1 cellular context compared by ENCODE assay signal in the genomic region with DNA sequence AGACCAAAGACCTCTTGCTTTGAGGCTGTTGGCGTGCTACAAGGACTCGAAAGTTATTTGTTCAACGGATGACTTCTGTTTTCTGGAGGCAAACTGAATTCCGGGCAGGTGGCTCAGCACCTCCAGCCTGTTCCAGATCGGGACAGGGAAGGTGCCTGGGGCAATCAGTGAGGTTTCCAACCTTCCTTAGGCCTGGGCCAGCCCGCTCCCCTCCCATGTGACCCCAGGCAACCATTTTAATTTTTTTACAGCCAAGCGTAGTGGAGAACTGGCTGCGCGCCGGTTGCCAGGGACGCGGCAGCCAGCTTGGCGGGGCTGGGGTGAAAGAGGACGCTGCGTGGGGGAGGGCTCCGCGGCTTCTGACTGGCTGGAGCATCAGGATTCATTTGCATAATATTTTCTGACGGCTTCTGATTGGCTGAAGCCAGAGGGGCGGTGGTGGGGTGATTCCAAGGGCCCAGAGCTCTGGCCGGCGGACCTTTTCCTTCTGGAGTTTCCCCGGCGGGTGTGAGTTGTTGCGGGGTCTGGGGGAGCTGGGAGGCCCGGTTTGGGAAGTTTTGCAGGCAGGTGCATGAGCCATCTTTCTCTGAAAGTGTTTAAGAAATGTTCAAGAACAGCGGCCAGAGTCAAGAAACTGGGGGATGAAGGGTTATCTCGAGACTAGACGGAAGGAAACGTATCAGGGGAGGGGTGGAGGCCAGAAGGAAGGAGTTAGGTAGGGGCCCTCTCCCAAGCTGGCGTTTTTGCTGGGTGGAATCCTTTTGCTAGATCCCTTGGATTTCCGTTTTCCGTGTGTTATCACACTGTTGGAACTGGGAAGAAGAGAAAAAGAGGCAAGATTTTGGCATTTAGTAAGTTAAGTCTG.
TF ChIP-seq lines count a peak whose summit lies in the region.

A gene with protein sequence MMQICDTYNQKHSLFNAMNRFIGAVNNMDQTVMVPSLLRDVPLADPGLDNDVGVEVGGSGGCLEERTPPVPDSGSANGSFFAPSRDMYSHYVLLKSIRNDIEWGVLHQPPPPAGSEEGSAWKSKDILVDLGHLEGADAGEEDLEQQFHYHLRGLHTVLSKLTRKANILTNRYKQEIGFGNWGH (plus strand): TSS at position 479 of the 865 bp plus-strand sequence. CDS start 3,488 bp downstream, outside the sequence.

TF ChIP-seq in K562, 482 proteins besides CTCF, POLR2A, EP300 and RAD21 (continues in another document):
- peak; percentile 56; the same call in 1 of the 2 replicates for TF ChIP-seq L3MBTL2 (IDR thresholded peaks at IDR 0.05)
- no peak for TF ChIP-seq FOXK2 (conservative IDR thresholded peaks at IDR 0.05 in 1 of 2, IDR thresholded peaks at IDR 0.05 in 1 of 2; ENCODE audit: low read depth in 2 of 2)
- TF ChIP-seq ZNF146 (CRISPR knock-in tag; IDR thresholded peaks at IDR 0.05; ENCODE audit: unreplicated experiment) = no peak
- TF ChIP-seq DIDO1 (tag; IDR thresholded peaks at IDR 0.05; ENCODE audit: low read depth) = no peak
- TF ChIP-seq ASH1L (IDR thresholded peaks at IDR 0.05; ENCODE audit: borderline replicate concordance, low read depth, partially characterized antibody) = peak; percentile 42
- TF ChIP-seq PTTG1 (tag; IDR thresholded peaks at IDR 0.05; ENCODE audit: low read depth) = no peak
- no peak for TF ChIP-seq TCF7L2 (IDR thresholded peaks at IDR 0.05; ENCODE audit: low read depth, low read length)
- TF ChIP-seq SAP30 (IDR thresholded peaks at IDR 0.05; ENCODE audit: borderline replicate concordance, insufficient read depth, low read depth, low read length, poor library complexity, severe bottlenecking) = no peak
- peak; percentile 82 for TF ChIP-seq ZNF384 (IDR thresholded peaks at IDR 0.05; ENCODE audit: low read depth, low read length)
- 0 out of 2 replicates have a peak, but pooled peaks have one; percentile 18 for TF ChIP-seq ESRRA (IDR thresholded peaks at IDR 0.05; ENCODE audit: borderline replicate concordance, low read depth)
- TF ChIP-seq PTBP1 (IDR thresholded peaks at IDR 0.05; ENCODE audit: low read depth, low read length) = no peak
- TF ChIP-seq HNRNPUL1 (IDR thresholded peaks at IDR 0.05; ENCODE audit: low read length) = no peak
- TF ChIP-seq, protein P1, sequence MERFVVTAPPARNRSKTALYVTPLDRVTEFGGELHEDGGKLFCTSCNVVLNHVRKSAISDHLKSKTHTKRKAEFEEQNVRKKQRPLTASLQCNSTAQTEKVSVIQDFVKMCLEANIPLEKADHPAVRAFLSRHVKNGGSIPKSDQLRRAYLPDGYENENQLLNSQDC (CRISPR knock-in tag; IDR thresholded peaks at IDR 0.05) = peak; percentile 73; the same call in 1 of the 2 replicates
- peak; percentile 2; the same call in 1 of the 2 replicates for TF ChIP-seq NFIX (CRISPR knock-in tag; IDR thresholded peaks at IDR 0.05; ENCODE audit: low read depth)
- TF ChIP-seq, protein P2, sequence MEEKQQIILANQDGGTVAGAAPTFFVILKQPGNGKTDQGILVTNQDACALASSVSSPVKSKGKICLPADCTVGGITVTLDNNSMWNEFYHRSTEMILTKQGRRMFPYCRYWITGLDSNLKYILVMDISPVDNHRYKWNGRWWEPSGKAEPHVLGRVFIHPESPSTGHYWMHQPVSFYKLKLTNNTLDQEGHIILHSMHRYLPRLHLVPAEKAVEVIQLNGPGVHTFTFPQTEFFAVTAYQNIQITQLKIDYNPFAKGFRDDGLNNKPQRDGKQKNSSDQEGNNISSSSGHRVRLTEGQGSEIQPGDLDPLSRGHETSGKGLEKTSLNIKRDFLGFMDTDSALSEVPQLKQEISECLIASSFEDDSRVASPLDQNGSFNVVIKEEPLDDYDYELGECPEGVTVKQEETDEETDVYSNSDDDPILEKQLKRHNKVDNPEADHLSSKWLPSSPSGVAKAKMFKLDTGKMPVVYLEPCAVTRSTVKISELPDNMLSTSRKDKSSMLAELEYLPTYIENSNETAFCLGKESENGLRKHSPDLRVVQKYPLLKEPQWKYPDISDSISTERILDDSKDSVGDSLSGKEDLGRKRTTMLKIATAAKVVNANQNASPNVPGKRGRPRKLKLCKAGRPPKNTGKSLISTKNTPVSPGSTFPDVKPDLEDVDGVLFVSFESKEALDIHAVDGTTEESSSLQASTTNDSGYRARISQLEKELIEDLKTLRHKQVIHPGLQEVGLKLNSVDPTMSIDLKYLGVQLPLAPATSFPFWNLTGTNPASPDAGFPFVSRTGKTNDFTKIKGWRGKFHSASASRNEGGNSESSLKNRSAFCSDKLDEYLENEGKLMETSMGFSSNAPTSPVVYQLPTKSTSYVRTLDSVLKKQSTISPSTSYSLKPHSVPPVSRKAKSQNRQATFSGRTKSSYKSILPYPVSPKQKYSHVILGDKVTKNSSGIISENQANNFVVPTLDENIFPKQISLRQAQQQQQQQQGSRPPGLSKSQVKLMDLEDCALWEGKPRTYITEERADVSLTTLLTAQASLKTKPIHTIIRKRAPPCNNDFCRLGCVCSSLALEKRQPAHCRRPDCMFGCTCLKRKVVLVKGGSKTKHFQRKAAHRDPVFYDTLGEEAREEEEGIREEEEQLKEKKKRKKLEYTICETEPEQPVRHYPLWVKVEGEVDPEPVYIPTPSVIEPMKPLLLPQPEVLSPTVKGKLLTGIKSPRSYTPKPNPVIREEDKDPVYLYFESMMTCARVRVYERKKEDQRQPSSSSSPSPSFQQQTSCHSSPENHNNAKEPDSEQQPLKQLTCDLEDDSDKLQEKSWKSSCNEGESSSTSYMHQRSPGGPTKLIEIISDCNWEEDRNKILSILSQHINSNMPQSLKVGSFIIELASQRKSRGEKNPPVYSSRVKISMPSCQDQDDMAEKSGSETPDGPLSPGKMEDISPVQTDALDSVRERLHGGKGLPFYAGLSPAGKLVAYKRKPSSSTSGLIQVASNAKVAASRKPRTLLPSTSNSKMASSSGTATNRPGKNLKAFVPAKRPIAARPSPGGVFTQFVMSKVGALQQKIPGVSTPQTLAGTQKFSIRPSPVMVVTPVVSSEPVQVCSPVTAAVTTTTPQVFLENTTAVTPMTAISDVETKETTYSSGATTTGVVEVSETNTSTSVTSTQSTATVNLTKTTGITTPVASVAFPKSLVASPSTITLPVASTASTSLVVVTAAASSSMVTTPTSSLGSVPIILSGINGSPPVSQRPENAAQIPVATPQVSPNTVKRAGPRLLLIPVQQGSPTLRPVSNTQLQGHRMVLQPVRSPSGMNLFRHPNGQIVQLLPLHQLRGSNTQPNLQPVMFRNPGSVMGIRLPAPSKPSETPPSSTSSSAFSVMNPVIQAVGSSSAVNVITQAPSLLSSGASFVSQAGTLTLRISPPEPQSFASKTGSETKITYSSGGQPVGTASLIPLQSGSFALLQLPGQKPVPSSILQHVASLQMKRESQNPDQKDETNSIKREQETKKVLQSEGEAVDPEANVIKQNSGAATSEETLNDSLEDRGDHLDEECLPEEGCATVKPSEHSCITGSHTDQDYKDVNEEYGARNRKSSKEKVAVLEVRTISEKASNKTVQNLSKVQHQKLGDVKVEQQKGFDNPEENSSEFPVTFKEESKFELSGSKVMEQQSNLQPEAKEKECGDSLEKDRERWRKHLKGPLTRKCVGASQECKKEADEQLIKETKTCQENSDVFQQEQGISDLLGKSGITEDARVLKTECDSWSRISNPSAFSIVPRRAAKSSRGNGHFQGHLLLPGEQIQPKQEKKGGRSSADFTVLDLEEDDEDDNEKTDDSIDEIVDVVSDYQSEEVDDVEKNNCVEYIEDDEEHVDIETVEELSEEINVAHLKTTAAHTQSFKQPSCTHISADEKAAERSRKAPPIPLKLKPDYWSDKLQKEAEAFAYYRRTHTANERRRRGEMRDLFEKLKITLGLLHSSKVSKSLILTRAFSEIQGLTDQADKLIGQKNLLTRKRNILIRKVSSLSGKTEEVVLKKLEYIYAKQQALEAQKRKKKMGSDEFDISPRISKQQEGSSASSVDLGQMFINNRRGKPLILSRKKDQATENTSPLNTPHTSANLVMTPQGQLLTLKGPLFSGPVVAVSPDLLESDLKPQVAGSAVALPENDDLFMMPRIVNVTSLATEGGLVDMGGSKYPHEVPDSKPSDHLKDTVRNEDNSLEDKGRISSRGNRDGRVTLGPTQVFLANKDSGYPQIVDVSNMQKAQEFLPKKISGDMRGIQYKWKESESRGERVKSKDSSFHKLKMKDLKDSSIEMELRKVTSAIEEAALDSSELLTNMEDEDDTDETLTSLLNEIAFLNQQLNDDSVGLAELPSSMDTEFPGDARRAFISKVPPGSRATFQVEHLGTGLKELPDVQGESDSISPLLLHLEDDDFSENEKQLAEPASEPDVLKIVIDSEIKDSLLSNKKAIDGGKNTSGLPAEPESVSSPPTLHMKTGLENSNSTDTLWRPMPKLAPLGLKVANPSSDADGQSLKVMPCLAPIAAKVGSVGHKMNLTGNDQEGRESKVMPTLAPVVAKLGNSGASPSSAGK (IDR thresholded peaks at IDR 0.05) = peak; percentile 41; the same call in 1 of the 2 replicates
- no peak for TF ChIP-seq ZNF282 (CRISPR knock-in tag; IDR thresholded peaks at IDR 0.05)
- TF ChIP-seq PRMT5 (CRISPR knock-in tag; IDR thresholded peaks at IDR 0.05) = no peak
- TF ChIP-seq, protein P3, sequence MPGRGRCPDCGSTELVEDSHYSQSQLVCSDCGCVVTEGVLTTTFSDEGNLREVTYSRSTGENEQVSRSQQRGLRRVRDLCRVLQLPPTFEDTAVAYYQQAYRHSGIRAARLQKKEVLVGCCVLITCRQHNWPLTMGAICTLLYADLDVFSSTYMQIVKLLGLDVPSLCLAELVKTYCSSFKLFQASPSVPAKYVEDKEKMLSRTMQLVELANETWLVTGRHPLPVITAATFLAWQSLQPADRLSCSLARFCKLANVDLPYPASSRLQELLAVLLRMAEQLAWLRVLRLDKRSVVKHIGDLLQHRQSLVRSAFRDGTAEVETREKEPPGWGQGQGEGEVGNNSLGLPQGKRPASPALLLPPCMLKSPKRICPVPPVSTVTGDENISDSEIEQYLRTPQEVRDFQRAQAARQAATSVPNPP (IDR thresholded peaks at IDR 0.05; ENCODE audit: borderline replicate concordance, insufficient read depth, insufficient read length) = no peak
- TF ChIP-seq HIVEP1 (CRISPR knock-in tag; IDR thresholded peaks at IDR 0.05) = no peak
- TF ChIP-seq RCOR1 (IDR thresholded peaks at IDR 0.05; ENCODE audit: borderline replicate concordance in 1 of 2, low read depth in 2 of 2, low read length in 2 of 2) = no peak
- no peak for TF ChIP-seq MECOM (CRISPR knock-in tag; IDR thresholded peaks at IDR 0.05)
- TF ChIP-seq HOXB6 (CRISPR knock-in tag; IDR thresholded peaks at IDR 0.05; ENCODE audit: borderline replicate concordance) = no peak
- peak; percentile 59 for TF ChIP-seq TAF7 (tag; IDR thresholded peaks at IDR 0.05)
- TF ChIP-seq ETS2 (tag; IDR thresholded peaks at IDR 0.05; ENCODE audit: borderline replicate concordance, poor library complexity, severe bottlenecking) = no peak
- peak; percentile 52; the same call in 1 of the 2 replicates for TF ChIP-seq MBD2 (IDR thresholded peaks at IDR 0.05; ENCODE audit: borderline replicate concordance, low read depth)
- TF ChIP-seq, protein P4, sequence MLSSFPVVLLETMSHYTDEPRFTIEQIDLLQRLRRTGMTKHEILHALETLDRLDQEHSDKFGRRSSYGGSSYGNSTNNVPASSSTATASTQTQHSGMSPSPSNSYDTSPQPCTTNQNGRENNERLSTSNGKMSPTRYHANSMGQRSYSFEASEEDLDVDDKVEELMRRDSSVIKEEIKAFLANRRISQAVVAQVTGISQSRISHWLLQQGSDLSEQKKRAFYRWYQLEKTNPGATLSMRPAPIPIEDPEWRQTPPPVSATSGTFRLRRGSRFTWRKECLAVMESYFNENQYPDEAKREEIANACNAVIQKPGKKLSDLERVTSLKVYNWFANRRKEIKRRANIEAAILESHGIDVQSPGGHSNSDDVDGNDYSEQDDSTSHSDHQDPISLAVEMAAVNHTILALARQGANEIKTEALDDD (IDR thresholded peaks at IDR 0.05) = no peak
- TF ChIP-seq FOS (IDR thresholded peaks at IDR 0.05; ENCODE audit: extremely low read depth, insufficient read length) = peak; percentile 65
- peak; percentile 50; the same call in 1 of the 2 replicates for TF ChIP-seq PHF8 (IDR thresholded peaks at IDR 0.05; ENCODE audit: borderline replicate concordance, low read length)
- TF ChIP-seq EGR1 (conservative IDR thresholded peaks at IDR 0.05) = 0 out of 2 replicates have a peak, but pooled peaks have one; percentile 16
- TF ChIP-seq KAT2B (IDR thresholded peaks at IDR 0.05; ENCODE audit: low read depth, low read length) = no peak
- TF ChIP-seq, protein P5, sequence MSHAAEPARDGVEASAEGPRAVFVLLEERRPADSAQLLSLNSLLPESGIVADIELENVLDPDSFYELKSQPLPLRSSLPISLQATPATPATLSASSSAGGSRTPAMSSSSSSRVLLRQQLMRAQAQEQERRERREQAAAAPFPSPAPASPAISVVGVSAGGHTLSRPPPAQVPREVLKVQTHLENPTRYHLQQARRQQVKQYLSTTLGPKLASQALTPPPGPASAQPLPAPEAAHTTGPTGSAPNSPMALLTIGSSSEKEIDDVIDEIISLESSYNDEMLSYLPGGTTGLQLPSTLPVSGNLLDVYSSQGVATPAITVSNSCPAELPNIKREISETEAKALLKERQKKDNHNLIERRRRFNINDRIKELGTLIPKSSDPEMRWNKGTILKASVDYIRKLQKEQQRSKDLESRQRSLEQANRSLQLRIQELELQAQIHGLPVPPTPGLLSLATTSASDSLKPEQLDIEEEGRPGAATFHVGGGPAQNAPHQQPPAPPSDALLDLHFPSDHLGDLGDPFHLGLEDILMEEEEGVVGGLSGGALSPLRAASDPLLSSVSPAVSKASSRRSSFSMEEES (CRISPR knock-in tag; IDR thresholded peaks at IDR 0.05) = no peak
- TF ChIP-seq MXI1 (IDR thresholded peaks at IDR 0.05; ENCODE audit: low read depth, low read length) = peak; percentile 78; the same call in 1 of the 2 replicates
- no peak for TF ChIP-seq HNRNPLL (IDR thresholded peaks at IDR 0.05; ENCODE audit: low read depth, low read length, poor library complexity, severe bottlenecking)
- TF ChIP-seq, protein P6, sequence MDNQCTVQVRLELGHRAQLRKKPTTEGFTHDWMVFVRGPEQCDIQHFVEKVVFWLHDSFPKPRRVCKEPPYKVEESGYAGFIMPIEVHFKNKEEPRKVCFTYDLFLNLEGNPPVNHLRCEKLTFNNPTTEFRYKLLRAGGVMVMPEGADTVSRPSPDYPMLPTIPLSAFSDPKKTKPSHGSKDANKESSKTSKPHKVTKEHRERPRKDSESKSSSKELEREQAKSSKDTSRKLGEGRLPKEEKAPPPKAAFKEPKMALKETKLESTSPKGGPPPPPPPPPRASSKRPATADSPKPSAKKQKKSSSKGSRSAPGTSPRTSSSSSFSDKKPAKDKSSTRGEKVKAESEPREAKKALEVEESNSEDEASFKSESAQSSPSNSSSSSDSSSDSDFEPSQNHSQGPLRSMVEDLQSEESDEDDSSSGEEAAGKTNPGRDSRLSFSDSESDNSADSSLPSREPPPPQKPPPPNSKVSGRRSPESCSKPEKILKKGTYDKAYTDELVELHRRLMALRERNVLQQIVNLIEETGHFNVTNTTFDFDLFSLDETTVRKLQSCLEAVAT (IDR thresholded peaks at IDR 0.05) = peak; percentile 89 to 92
- TF ChIP-seq, protein P7, sequence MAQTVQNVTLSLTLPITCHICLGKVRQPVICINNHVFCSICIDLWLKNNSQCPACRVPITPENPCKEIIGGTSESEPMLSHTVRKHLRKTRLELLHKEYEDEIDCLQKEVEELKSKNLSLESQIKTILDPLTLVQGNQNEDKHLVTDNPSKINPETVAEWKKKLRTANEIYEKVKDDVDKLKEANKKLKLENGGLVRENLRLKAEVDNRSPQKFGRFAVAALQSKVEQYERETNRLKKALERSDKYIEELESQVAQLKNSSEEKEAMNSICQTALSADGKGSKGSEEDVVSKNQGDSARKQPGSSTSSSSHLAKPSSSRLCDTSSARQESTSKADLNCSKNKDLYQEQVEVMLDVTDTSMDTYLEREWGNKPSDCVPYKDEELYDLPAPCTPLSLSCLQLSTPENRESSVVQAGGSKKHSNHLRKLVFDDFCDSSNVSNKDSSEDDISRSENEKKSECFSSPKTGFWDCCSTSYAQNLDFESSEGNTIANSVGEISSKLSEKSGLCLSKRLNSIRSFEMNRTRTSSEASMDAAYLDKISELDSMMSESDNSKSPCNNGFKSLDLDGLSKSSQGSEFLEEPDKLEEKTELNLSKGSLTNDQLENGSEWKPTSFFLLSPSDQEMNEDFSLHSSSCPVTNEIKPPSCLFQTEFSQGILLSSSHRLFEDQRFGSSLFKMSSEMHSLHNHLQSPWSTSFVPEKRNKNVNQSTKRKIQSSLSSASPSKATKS (CRISPR knock-in tag; IDR thresholded peaks at IDR 0.05) = no peak
